Comparison of ENCODE assay signal across 1 cellular context in the genomic region with DNA sequence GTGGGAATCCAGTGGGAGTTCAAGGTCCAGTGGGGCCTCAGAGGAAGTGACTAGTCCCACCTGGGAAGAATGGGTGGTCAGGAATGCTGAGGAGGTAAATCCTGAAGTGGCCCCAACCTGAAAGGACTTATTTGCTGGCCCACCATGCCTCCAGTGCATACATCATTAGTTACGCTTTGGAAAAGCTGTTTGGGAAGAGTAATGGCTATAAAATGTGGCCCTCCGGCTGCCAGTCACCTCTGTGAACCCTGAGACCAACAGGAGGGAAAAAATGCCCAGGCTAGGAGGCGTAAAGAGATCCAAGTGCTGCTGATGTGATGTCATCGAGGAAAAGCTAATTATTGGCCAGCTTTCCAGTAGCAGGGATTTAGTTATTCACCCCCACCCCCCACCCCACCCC.
TF ChIP-seq lines count a peak whose summit lies in the region.

No MANE protein-coding gene starts in this region.

TF ChIP-seq in HepG2, 621 proteins besides CTCF, POLR2A, EP300 and RAD21:
- peak; percentile 39; the same call in 1 of the 2 replicates for TF ChIP-seq ZNF644 (CRISPR knock-in tag; IDR thresholded peaks at IDR 0.05; ENCODE audit: low read depth)
- no peak for TF ChIP-seq ADNP (CRISPR knock-in tag; IDR thresholded peaks at IDR 0.05)
- TF ChIP-seq PHF21A (CRISPR knock-in tag; IDR thresholded peaks at IDR 0.05), result peak; percentile 33; the same call in 1 of the 2 replicates
- TF ChIP-seq FLYWCH1 (CRISPR knock-in tag; IDR thresholded peaks at IDR 0.05), result no peak
- TF ChIP-seq, protein P1, sequence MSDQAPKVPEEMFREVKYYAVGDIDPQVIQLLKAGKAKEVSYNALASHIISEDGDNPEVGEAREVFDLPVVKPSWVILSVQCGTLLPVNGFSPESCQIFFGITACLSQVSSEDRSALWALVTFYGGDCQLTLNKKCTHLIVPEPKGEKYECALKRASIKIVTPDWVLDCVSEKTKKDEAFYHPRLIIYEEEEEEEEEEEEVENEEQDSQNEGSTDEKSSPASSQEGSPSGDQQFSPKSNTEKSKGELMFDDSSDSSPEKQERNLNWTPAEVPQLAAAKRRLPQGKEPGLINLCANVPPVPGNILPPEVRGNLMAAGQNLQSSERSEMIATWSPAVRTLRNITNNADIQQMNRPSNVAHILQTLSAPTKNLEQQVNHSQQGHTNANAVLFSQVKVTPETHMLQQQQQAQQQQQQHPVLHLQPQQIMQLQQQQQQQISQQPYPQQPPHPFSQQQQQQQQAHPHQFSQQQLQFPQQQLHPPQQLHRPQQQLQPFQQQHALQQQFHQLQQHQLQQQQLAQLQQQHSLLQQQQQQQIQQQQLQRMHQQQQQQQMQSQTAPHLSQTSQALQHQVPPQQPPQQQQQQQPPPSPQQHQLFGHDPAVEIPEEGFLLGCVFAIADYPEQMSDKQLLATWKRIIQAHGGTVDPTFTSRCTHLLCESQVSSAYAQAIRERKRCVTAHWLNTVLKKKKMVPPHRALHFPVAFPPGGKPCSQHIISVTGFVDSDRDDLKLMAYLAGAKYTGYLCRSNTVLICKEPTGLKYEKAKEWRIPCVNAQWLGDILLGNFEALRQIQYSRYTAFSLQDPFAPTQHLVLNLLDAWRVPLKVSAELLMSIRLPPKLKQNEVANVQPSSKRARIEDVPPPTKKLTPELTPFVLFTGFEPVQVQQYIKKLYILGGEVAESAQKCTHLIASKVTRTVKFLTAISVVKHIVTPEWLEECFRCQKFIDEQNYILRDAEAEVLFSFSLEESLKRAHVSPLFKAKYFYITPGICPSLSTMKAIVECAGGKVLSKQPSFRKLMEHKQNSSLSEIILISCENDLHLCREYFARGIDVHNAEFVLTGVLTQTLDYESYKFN (CRISPR knock-in tag; conservative IDR thresholded peaks at IDR 0.05), result 0 out of 2 replicates have a peak, but pooled peaks have one; percentile 35
- TF ChIP-seq, protein P2, sequence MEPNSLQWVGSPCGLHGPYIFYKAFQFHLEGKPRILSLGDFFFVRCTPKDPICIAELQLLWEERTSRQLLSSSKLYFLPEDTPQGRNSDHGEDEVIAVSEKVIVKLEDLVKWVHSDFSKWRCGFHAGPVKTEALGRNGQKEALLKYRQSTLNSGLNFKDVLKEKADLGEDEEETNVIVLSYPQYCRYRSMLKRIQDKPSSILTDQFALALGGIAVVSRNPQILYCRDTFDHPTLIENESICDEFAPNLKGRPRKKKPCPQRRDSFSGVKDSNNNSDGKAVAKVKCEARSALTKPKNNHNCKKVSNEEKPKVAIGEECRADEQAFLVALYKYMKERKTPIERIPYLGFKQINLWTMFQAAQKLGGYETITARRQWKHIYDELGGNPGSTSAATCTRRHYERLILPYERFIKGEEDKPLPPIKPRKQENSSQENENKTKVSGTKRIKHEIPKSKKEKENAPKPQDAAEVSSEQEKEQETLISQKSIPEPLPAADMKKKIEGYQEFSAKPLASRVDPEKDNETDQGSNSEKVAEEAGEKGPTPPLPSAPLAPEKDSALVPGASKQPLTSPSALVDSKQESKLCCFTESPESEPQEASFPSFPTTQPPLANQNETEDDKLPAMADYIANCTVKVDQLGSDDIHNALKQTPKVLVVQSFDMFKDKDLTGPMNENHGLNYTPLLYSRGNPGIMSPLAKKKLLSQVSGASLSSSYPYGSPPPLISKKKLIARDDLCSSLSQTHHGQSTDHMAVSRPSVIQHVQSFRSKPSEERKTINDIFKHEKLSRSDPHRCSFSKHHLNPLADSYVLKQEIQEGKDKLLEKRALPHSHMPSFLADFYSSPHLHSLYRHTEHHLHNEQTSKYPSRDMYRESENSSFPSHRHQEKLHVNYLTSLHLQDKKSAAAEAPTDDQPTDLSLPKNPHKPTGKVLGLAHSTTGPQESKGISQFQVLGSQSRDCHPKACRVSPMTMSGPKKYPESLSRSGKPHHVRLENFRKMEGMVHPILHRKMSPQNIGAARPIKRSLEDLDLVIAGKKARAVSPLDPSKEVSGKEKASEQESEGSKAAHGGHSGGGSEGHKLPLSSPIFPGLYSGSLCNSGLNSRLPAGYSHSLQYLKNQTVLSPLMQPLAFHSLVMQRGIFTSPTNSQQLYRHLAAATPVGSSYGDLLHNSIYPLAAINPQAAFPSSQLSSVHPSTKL (CRISPR knock-in tag; IDR thresholded peaks at IDR 0.05), result 0 out of 2 replicates have a peak, but pooled peaks have one; percentile 8
- 0 out of 2 replicates have a peak, but pooled peaks have one; percentile 25 for TF ChIP-seq MAFF (IDR thresholded peaks at IDR 0.05; ENCODE audit: low read depth, low read length)
- no peak for TF ChIP-seq NR2C2 (CRISPR knock-in tag; IDR thresholded peaks at IDR 0.05; ENCODE audit: borderline replicate concordance)
- no peak for TF ChIP-seq ZNF83 (CRISPR knock-in tag; IDR thresholded peaks at IDR 0.05; ENCODE audit: borderline replicate concordance)
- TF ChIP-seq FOSL2 (CRISPR knock-in tag; IDR thresholded peaks at IDR 0.05), result peak; percentile 35; the same call in 1 of the 2 replicates
- 0 out of 4 replicates have a peak, but pooled peaks of 1 of the 2 experiments have one; percentile 13 for TF ChIP-seq MAFK (conservative IDR thresholded peaks at IDR 0.05 in 1 of 2, IDR thresholded peaks at IDR 0.05 in 1 of 2; ENCODE audit: low read length in 2 of 2)
- TF ChIP-seq ZNF75D (CRISPR knock-in tag; IDR thresholded peaks at IDR 0.05; ENCODE audit: borderline replicate concordance), result no peak
- 0 out of 2 replicates have a peak, but pooled peaks have one; percentile 34 for TF ChIP-seq GATAD2A (CRISPR knock-in tag; IDR thresholded peaks at IDR 0.05)
- TF ChIP-seq ATF2 (CRISPR knock-in tag; IDR thresholded peaks at IDR 0.05), result no peak
- peak; percentile 30 for TF ChIP-seq HNF4A (CRISPR knock-in tag; IDR thresholded peaks at IDR 0.05)
- peak; percentile 79 for TF ChIP-seq BCL6 (CRISPR knock-in tag; IDR thresholded peaks at IDR 0.05)
- TF ChIP-seq, protein P3, sequence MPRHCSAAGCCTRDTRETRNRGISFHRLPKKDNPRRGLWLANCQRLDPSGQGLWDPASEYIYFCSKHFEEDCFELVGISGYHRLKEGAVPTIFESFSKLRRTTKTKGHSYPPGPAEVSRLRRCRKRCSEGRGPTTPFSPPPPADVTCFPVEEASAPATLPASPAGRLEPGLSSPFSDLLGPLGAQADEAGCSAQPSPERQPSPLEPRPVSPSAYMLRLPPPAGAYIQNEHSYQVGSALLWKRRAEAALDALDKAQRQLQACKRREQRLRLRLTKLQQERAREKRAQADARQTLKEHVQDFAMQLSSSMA (CRISPR knock-in tag; IDR thresholded peaks at IDR 0.05), result no peak
- TF ChIP-seq, protein P4, sequence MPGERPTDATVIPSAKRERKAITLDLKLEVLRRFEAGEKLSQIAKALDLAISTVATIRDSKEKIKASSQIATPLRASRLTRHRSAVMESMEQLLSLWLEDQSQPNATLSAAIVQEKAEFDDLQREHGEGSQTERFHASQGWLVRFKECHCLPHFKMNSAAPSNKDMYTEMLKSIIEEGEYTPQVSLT (CRISPR knock-in tag; IDR thresholded peaks at IDR 0.05; ENCODE audit: borderline replicate concordance, low read depth), result no peak
- TF ChIP-seq ZBTB1 (CRISPR knock-in tag; IDR thresholded peaks at IDR 0.05; ENCODE audit: borderline replicate concordance), result no peak
- TF ChIP-seq ZEB1 (IDR thresholded peaks at IDR 0.05; ENCODE audit: insufficient replicate concordance, low read depth), result peak; percentile 32
TF ChIP-seq in HepG2: peak in this region for 11.
